Comparison of ENCODE assay signal across 8 cellular contexts in genomic region chr9:84953797-84954695, GRCh38.
A peak's percentile ranks its signal among the peaks of the same experiment; 100 is the strongest.
DNase-seq lines count a peak whose midpoint lies in the region; ATAC-seq and TF ChIP-seq lines count a peak whose summit lies in the region.

No MANE protein-coding gene starts in this region.

- H3K4me1 ChIP-seq in HCT116 (ENCODE audit: control insufficient read depth in 1 of 2, insufficient read depth in 2 of 2, low read length in 2 of 2) = 0 out of 4 replicates have a peak, but pooled peaks cover 0 to 3% of the 10 kb centered on the region in 2 experiments
- H3K4me1 ChIP-seq in Loucy (ENCODE audit: insufficient read depth, low read length, poor library complexity, severe bottlenecking) = no peaks in the 10 kb centered on the region
- no peaks in the 10 kb centered on the region for H3K4me1 ChIP-seq in lung (ENCODE audit: control insufficient read depth in 2 of 2, insufficient read depth in 2 of 2, low read length in 2 of 2)

- peak; percentile 0 to 45 for DNase-seq in activated CD4-positive, alpha-beta T cell treated with anti-CD3 and anti-CD28 coated beads for 24 hours (ENCODE audit: low read depth in 2 of 2)
- no peak for DNase-seq in activated CD4-positive, alpha-beta T cell treated with anti-CD3 and anti-CD28 coated beads for 1 hour
- peak; percentile 48 for DNase-seq in HCT116 (ENCODE audit: low read depth, low spot score)
- peak; percentile 3 for DNase-seq in T follicular helper cell (ENCODE audit: low read depth)
- peak; percentile 75 to 91 (median 86) for DNase-seq in dorsolateral prefrontal cortex
- peak; percentile 77 for DNase-seq in lung (ENCODE audit: low spot score)
- peak; percentile 7 for DNase-seq in stimulated activated CD8-positive, alpha-beta memory T cell treated with anti-CD3 and anti-CD28 coated beads, Interleukin-7, amount 100 ng/mL, for 24 hours (ENCODE audit: low read depth)

- H2AFZ ChIP-seq in HCT116 (ENCODE audit: low read depth, low read length, poor library complexity, severe bottlenecking) = peak overlapping the region; percentile 56
- H2AFZ ChIP-seq in Loucy (ENCODE audit: low read length) = no peak overlapping the region

- CTCF ChIA-PET in HCT116 (lab: Charles Lee) = interaction anchor here (0.7 kb wide), 1 partner anchor 111 kb away, joined by 3 read pairs; no protein-coding TSS in a partner anchor

- TF ChIP-seq POLR2A in HCT116 (IDR thresholded peaks at IDR 0.05; ENCODE audit: borderline replicate concordance, extremely low read depth, insufficient read depth, insufficient read length) = no peak

- H3K9ac ChIP-seq in HCT116 (ENCODE audit: low read length) (no peak overlapping the region), Loucy (ENCODE audit: low read depth, low read length, poor library complexity, severe bottlenecking) (no peak overlapping the region)

- H3K9me2 ChIP-seq in HCT116 (ENCODE audit: insufficient read depth) (no peaks in the 10 kb centered on the region), Loucy (replicated peaks; ENCODE audit: low read depth, low read length) (no peaks in the 10 kb centered on the region)

- no peaks in the 10 kb centered on the region for H4K20me1 ChIP-seq in HCT116 (ENCODE audit: insufficient read depth)
- no peaks in the 10 kb centered on the region for H4K20me1 ChIP-seq in Loucy (ENCODE audit: insufficient read depth, low read length, poor library complexity, severe bottlenecking)

- H3K27ac ChIP-seq in HCT116 (ENCODE audit: low read depth, low read length) (no peak overlapping the region), dorsolateral prefrontal cortex (peak overlapping the region in 55 of 59 donors; percentile 6 to 88 (median 60)), lung (ENCODE audit: low read depth in 1 of 2, low read length in 1 of 2) (no peak overlapping the region)

- POLR2A ChIA-PET in HCT116 (lab: Charles Lee) = no interaction called here

- ATAC-seq in HCT116 = peak; percentile 99
- ATAC-seq in lung (ENCODE audit: insufficient read depth, low FRiP score) = peak; percentile 87

- no peaks in the 10 kb centered on the region for H3K9me3 ChIP-seq in HCT116 (ENCODE audit: control insufficient read depth in 1 of 2, insufficient read depth in 1 of 2, low read depth in 1 of 2, low read length in 2 of 2)
- no peaks in the 10 kb centered on the region for H3K9me3 ChIP-seq in Loucy (ENCODE audit: insufficient read depth, low read depth, low read length)
- H3K9me3 ChIP-seq in lung (ENCODE audit: control insufficient read depth in 2 of 2, insufficient read depth in 1 of 2, low read length in 1 of 2) = no peaks in the 10 kb centered on the region

- no peaks in the 10 kb centered on the region for H3K79me2 ChIP-seq in HCT116 (ENCODE audit: insufficient read depth, low read length)
- H3K79me2 ChIP-seq in Loucy (ENCODE audit: insufficient read depth, low read length) = no peaks in the 10 kb centered on the region

- RAD21 ChIA-PET in HCT116 (lab: Charles Lee; ENCODE audit: low non-redundant PET in 1 of 2, low total read pairs in 2 of 2, uncharacterized antibody in 2 of 2, unreplicated experiment in 2 of 2) = no interaction called here

- no peaks in the 10 kb centered on the region for H3K36me3 ChIP-seq in HCT116 (ENCODE audit: control insufficient read depth in 1 of 2, insufficient read depth in 2 of 2, low read length in 2 of 2)
- H3K36me3 ChIP-seq in Loucy (ENCODE audit: insufficient read depth, low read length) = no peaks in the 10 kb centered on the region
- no peaks in the 10 kb centered on the region for H3K36me3 ChIP-seq in lung (ENCODE audit: control insufficient read depth in 2 of 2, insufficient read depth in 2 of 2, low read length in 2 of 2)

- WGBS in lung, 2 donors = 27 to 28% methylated on average over 21 of the region's 21 CpGs

- no peaks in the 10 kb centered on the region for H3K27me3 ChIP-seq in HCT116 (ENCODE audit: insufficient read depth, low read length)
- no peaks in the 10 kb centered on the region for H3K27me3 ChIP-seq in Loucy (ENCODE audit: insufficient read depth, low read length, poor library complexity, severe bottlenecking)
- no peaks in the 10 kb centered on the region for H3K27me3 ChIP-seq in dorsolateral prefrontal cortex
- H3K27me3 ChIP-seq in lung (ENCODE audit: control insufficient read depth, insufficient read depth) = no peaks in the 10 kb centered on the region

- H3K4me2 ChIP-seq in HCT116 (ENCODE audit: low read length) (0 out of 2 replicates have a peak overlapping the region, but pooled peaks have one; percentile 27), Loucy (ENCODE audit: low read depth, low read length, poor library complexity, severe bottlenecking) (no peak overlapping the region)

- H3K4me3 ChIP-seq in HCT116 (replicated peaks in 1 of 2; ENCODE audit: low read depth in 1 of 2, low read length in 2 of 2) (no peak overlapping the region), Loucy (ENCODE audit: low read length, poor library complexity, severe bottlenecking) (no peak overlapping the region), dorsolateral prefrontal cortex (peak overlapping the region in 26 of 59 donors; percentile 1 to 50 (median 25)), lung (no peak overlapping the region)

- intact Hi-C loops in HCT116 (cut with micrococcal nuclease) (loop anchor here (2.0 to 10.0 kb wide), 4 partner anchors 257 to 661 kb away; no protein-coding TSS in a partner anchor), dorsolateral prefrontal cortex (cut with DNase I) (loop anchor here (5.0 to 10.0 kb wide), 5 partner anchors 68 to 301 kb away; no protein-coding TSS in a partner anchor)

- TF ChIP-seq CTCF in HCT116 (IDR thresholded peaks at IDR 0.05 in 2 of 3, conservative IDR thresholded peaks at IDR 0.05 in 1 of 3; ENCODE audit: borderline replicate concordance in 1 of 3, insufficient read depth in 1 of 3, low read depth in 2 of 3, low read length in 2 of 3) (peak; percentile 77 to 96 (median 96)), Loucy (conservative IDR thresholded peaks at IDR 0.05; ENCODE audit: low read length) (peak; percentile 57), dorsolateral prefrontal cortex (IDR thresholded peaks at IDR 0.05 in 54 of 56, conservative IDR thresholded peaks at IDR 0.05 in 2 of 56; ENCODE audit: low read depth in 1 of 56, partially characterized antibody in 56 of 56) (peak; percentile 73 to 99 (median 96)), lung (IDR thresholded peaks at IDR 0.05; ENCODE audit: control extremely low read depth, extremely low read depth) (peak; percentile 76)

- no TSS peak for BruUV-seq in HCT116 (replicated peaks; lab: Mats Ljungman, UMichigan)

- TF ChIP-seq RAD21 in HCT116 (IDR thresholded peaks at IDR 0.05; ENCODE audit: low read depth) = peak; percentile 78

- no peaks in the 10 kb centered on the region for H3F3A ChIP-seq in Loucy (ENCODE audit: low read depth)

TF ChIP-seq in HCT116, 20 proteins besides CTCF, POLR2A, EP300 and RAD21:
- TF ChIP-seq, protein P1, sequence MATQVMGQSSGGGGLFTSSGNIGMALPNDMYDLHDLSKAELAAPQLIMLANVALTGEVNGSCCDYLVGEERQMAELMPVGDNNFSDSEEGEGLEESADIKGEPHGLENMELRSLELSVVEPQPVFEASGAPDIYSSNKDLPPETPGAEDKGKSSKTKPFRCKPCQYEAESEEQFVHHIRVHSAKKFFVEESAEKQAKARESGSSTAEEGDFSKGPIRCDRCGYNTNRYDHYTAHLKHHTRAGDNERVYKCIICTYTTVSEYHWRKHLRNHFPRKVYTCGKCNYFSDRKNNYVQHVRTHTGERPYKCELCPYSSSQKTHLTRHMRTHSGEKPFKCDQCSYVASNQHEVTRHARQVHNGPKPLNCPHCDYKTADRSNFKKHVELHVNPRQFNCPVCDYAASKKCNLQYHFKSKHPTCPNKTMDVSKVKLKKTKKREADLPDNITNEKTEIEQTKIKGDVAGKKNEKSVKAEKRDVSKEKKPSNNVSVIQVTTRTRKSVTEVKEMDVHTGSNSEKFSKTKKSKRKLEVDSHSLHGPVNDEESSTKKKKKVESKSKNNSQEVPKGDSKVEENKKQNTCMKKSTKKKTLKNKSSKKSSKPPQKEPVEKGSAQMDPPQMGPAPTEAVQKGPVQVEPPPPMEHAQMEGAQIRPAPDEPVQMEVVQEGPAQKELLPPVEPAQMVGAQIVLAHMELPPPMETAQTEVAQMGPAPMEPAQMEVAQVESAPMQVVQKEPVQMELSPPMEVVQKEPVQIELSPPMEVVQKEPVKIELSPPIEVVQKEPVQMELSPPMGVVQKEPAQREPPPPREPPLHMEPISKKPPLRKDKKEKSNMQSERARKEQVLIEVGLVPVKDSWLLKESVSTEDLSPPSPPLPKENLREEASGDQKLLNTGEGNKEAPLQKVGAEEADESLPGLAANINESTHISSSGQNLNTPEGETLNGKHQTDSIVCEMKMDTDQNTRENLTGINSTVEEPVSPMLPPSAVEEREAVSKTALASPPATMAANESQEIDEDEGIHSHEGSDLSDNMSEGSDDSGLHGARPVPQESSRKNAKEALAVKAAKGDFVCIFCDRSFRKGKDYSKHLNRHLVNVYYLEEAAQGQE (IDR thresholded peaks at IDR 0.05; ENCODE audit: low read depth) = no peak
- peak; percentile 10 for TF ChIP-seq TCF7L2 (IDR thresholded peaks at IDR 0.05; ENCODE audit: borderline replicate concordance, extremely low read depth, insufficient read depth, insufficient read length)
- no peak for TF ChIP-seq YY1 (IDR thresholded peaks at IDR 0.05; ENCODE audit: extremely low read depth, insufficient replicate concordance, low read depth, low read length)
- TF ChIP-seq POLR2AphosphoS5 (IDR thresholded peaks at IDR 0.05; ENCODE audit: low read depth, low read length) = no peak
- TF ChIP-seq MAX (IDR thresholded peaks at IDR 0.05) = no peak
- TF ChIP-seq SRF (IDR thresholded peaks at IDR 0.05; ENCODE audit: low read depth) = no peak
- TF ChIP-seq SIN3A (IDR thresholded peaks at IDR 0.05; ENCODE audit: low read depth) = no peak

Comparison
In these comparisons a context has a peak if more than half of its experiments do, and no peak if none do; other contexts are left out.
1. H3K27ac ChIP-seq: peak in dorsolateral prefrontal cortex (55 of 59); none in HCT116 (single experiment) and lung (0 of 2).
2. Peak in every context shown above with its lines, with median percentiles within 50 percentile points of each other: CTCF ChIP-seq.